In genomic region chr4:1767770-1768366, GRCh38 we compare ENCODE assay signal across 1 cellular context.
A peak's percentile ranks its signal among the peaks of the same experiment; 100 is the strongest.
TF ChIP-seq lines count a peak whose summit lies in the region.

No MANE protein-coding gene starts in this region.

TF ChIP-seq in HepG2, 621 proteins besides CTCF, POLR2A, EP300 and RAD21 (continued from another document and continues in another):
- TF ChIP-seq, protein P1, sequence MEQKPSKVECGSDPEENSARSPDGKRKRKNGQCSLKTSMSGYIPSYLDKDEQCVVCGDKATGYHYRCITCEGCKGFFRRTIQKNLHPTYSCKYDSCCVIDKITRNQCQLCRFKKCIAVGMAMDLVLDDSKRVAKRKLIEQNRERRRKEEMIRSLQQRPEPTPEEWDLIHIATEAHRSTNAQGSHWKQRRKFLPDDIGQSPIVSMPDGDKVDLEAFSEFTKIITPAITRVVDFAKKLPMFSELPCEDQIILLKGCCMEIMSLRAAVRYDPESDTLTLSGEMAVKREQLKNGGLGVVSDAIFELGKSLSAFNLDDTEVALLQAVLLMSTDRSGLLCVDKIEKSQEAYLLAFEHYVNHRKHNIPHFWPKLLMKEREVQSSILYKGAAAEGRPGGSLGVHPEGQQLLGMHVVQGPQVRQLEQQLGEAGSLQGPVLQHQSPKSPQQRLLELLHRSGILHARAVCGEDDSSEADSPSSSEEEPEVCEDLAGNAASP (CRISPR knock-in tag; IDR thresholded peaks at IDR 0.05; ENCODE audit: borderline replicate concordance) = peak; percentile 7; the same call in 1 of the 2 replicates
- peak; percentile 62 for TF ChIP-seq UBTF (CRISPR knock-in tag; IDR thresholded peaks at IDR 0.05)
- 0 out of 2 replicates have a peak, but pooled peaks have one; percentile 7 for TF ChIP-seq MIXL1 (CRISPR knock-in tag; IDR thresholded peaks at IDR 0.05)
- TF ChIP-seq ELK4 (CRISPR knock-in tag; IDR thresholded peaks at IDR 0.05; ENCODE audit: borderline replicate concordance) = no peak
- TF ChIP-seq RARA (CRISPR knock-in tag; IDR thresholded peaks at IDR 0.05) = 0 out of 2 replicates have a peak, but pooled peaks have one; percentile 9
- no peak for TF ChIP-seq ZNF251 (CRISPR knock-in tag; IDR thresholded peaks at IDR 0.05)
- no peak for TF ChIP-seq GABPB1 (CRISPR knock-in tag; IDR thresholded peaks at IDR 0.05)
- TF ChIP-seq RFX5 (IDR thresholded peaks at IDR 0.05; ENCODE audit: low read depth, low read length) = no peak
- peak; percentile 52 for TF ChIP-seq U2AF1 (optimal IDR thresholded peaks at IDR 0.05; ENCODE audit: low read depth, low read length)
- 0 out of 2 replicates have a peak, but pooled peaks have one; percentile 20 for TF ChIP-seq POLR2AphosphoS5 (IDR thresholded peaks at IDR 0.05; ENCODE audit: low read depth, low read length)
- no peak for TF ChIP-seq PPARG (CRISPR knock-in tag; conservative IDR thresholded peaks at IDR 0.05)
- no peak for TF ChIP-seq ZNF576 (CRISPR knock-in tag; IDR thresholded peaks at IDR 0.05)
- no peak for TF ChIP-seq ARID2 (CRISPR knock-in tag; IDR thresholded peaks at IDR 0.05; ENCODE audit: borderline replicate concordance)
- TF ChIP-seq FOXA3 (CRISPR knock-in tag; IDR thresholded peaks at IDR 0.05) = no peak
- TF ChIP-seq TP53 (CRISPR knock-in tag; conservative IDR thresholded peaks at IDR 0.05) = no peak
- TF ChIP-seq SOX13 (IDR thresholded peaks at IDR 0.05) = no peak
- no peak for TF ChIP-seq SOX13 (CRISPR knock-in tag; conservative IDR thresholded peaks at IDR 0.05 in 1 of 2, IDR thresholded peaks at IDR 0.05 in 1 of 2)
- peak in 1 of 2 experiments; percentile 33; a peak in 2 of 4 replicates for TF ChIP-seq HMGXB4 (CRISPR knock-in tag; IDR thresholded peaks at IDR 0.05; ENCODE audit: borderline replicate concordance in 1 of 2, low read depth in 1 of 2)
- TF ChIP-seq ZNF367 (CRISPR knock-in tag; IDR thresholded peaks at IDR 0.05; ENCODE audit: borderline replicate concordance) = no peak
- TF ChIP-seq NR3C1 (CRISPR knock-in tag; IDR thresholded peaks at IDR 0.05) = no peak
- no peak for TF ChIP-seq FOXP1 (IDR thresholded peaks at IDR 0.05)
- no peak for TF ChIP-seq FOXP1 (CRISPR knock-in tag; IDR thresholded peaks at IDR 0.05)
- no peak for TF ChIP-seq ZNF230 (CRISPR knock-in tag; IDR thresholded peaks at IDR 0.05)
- TF ChIP-seq ZNF660 (CRISPR knock-in tag; IDR thresholded peaks at IDR 0.05; ENCODE audit: borderline replicate concordance, low read depth) = no peak
- no peak for TF ChIP-seq KLF11 (CRISPR knock-in tag; IDR thresholded peaks at IDR 0.05)
- no peak for TF ChIP-seq ZNF570 (CRISPR knock-in tag; IDR thresholded peaks at IDR 0.05; ENCODE audit: borderline replicate concordance)
- no peak for TF ChIP-seq SNAPC2 (CRISPR knock-in tag; IDR thresholded peaks at IDR 0.05)
- TF ChIP-seq HMG20A (CRISPR knock-in tag; IDR thresholded peaks at IDR 0.05; ENCODE audit: borderline replicate concordance) = no peak
- TF ChIP-seq, protein P2, sequence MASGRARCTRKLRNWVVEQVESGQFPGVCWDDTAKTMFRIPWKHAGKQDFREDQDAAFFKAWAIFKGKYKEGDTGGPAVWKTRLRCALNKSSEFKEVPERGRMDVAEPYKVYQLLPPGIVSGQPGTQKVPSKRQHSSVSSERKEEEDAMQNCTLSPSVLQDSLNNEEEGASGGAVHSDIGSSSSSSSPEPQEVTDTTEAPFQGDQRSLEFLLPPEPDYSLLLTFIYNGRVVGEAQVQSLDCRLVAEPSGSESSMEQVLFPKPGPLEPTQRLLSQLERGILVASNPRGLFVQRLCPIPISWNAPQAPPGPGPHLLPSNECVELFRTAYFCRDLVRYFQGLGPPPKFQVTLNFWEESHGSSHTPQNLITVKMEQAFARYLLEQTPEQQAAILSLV (CRISPR knock-in tag; IDR thresholded peaks at IDR 0.05; ENCODE audit: borderline replicate concordance) = no peak
- no peak for TF ChIP-seq PRDM4 (CRISPR knock-in tag; IDR thresholded peaks at IDR 0.05; ENCODE audit: borderline replicate concordance)
- TF ChIP-seq, protein P3, sequence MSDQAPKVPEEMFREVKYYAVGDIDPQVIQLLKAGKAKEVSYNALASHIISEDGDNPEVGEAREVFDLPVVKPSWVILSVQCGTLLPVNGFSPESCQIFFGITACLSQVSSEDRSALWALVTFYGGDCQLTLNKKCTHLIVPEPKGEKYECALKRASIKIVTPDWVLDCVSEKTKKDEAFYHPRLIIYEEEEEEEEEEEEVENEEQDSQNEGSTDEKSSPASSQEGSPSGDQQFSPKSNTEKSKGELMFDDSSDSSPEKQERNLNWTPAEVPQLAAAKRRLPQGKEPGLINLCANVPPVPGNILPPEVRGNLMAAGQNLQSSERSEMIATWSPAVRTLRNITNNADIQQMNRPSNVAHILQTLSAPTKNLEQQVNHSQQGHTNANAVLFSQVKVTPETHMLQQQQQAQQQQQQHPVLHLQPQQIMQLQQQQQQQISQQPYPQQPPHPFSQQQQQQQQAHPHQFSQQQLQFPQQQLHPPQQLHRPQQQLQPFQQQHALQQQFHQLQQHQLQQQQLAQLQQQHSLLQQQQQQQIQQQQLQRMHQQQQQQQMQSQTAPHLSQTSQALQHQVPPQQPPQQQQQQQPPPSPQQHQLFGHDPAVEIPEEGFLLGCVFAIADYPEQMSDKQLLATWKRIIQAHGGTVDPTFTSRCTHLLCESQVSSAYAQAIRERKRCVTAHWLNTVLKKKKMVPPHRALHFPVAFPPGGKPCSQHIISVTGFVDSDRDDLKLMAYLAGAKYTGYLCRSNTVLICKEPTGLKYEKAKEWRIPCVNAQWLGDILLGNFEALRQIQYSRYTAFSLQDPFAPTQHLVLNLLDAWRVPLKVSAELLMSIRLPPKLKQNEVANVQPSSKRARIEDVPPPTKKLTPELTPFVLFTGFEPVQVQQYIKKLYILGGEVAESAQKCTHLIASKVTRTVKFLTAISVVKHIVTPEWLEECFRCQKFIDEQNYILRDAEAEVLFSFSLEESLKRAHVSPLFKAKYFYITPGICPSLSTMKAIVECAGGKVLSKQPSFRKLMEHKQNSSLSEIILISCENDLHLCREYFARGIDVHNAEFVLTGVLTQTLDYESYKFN (CRISPR knock-in tag; conservative IDR thresholded peaks at IDR 0.05) = no peak
- TF ChIP-seq SRF (IDR thresholded peaks at IDR 0.05; ENCODE audit: low read depth, low read length) = no peak
- TF ChIP-seq ZNF274 (CRISPR knock-in tag; IDR thresholded peaks at IDR 0.05) = no peak
- TF ChIP-seq NFE2L2 (IDR thresholded peaks at IDR 0.05; ENCODE audit: low read length) = no peak
- TF ChIP-seq FOXP4 (CRISPR knock-in tag; IDR thresholded peaks at IDR 0.05) = no peak
- TF ChIP-seq, protein P4, sequence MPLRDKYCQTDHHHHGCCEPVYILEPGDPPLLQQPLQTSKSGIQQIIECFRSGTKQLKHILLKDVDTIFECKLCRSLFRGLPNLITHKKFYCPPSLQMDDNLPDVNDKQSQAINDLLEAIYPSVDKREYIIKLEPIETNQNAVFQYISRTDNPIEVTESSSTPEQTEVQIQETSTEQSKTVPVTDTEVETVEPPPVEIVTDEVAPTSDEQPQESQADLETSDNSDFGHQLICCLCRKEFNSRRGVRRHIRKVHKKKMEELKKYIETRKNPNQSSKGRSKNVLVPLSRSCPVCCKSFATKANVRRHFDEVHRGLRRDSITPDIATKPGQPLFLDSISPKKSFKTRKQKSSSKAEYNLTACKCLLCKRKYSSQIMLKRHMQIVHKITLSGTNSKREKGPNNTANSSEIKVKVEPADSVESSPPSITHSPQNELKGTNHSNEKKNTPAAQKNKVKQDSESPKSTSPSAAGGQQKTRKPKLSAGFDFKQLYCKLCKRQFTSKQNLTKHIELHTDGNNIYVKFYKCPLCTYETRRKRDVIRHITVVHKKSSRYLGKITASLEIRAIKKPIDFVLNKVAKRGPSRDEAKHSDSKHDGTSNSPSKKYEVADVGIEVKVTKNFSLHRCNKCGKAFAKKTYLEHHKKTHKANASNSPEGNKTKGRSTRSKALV (CRISPR knock-in tag; IDR thresholded peaks at IDR 0.05) = no peak
- no peak for TF ChIP-seq ZNF30 (CRISPR knock-in tag; IDR thresholded peaks at IDR 0.05)
- TF ChIP-seq ZNF746 (CRISPR knock-in tag; IDR thresholded peaks at IDR 0.05) = 0 out of 2 replicates have a peak, but pooled peaks have one; percentile 56
- peak; percentile 85 for TF ChIP-seq AKAP8 (CRISPR knock-in tag; IDR thresholded peaks at IDR 0.05)
- TF ChIP-seq SNAPC5 (CRISPR knock-in tag; IDR thresholded peaks at IDR 0.05; ENCODE audit: borderline replicate concordance) = no peak
- TF ChIP-seq ZNF747 (CRISPR knock-in tag; IDR thresholded peaks at IDR 0.05; ENCODE audit: borderline replicate concordance) = no peak
- TF ChIP-seq, protein P5, sequence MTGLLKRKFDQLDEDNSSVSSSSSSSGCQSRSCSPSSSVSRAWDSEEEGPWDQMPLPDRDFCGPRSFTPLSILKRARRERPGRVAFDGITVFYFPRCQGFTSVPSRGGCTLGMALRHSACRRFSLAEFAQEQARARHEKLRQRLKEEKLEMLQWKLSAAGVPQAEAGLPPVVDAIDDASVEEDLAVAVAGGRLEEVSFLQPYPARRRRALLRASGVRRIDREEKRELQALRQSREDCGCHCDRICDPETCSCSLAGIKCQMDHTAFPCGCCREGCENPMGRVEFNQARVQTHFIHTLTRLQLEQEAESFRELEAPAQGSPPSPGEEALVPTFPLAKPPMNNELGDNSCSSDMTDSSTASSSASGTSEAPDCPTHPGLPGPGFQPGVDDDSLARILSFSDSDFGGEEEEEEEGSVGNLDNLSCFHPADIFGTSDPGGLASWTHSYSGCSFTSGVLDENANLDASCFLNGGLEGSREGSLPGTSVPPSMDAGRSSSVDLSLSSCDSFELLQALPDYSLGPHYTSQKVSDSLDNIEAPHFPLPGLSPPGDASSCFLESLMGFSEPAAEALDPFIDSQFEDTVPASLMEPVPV (CRISPR knock-in tag; IDR thresholded peaks at IDR 0.05) = no peak
- TF ChIP-seq GTF2F1 (IDR thresholded peaks at IDR 0.05; ENCODE audit: low read length) = no peak
